In the genomic region with DNA sequence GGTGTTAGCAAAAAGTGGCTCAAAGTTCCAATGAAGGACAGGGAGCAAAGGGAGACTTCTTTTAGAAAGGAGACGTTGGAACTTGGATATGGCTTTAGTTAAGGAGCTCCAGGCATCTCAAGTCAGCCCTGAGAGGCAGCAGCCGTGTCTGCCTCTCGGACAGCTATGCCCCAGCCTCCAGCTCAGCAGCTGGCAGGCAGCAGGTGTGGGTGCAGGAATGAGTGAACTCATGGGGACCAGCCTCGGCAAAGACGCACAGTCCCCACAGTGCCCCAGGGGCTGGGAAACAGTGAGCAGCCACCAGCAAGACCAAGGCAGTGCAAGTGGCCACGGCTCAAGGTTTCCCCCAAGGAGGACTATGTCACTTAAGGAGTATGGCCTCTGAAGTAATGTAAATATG, we compare ENCODE assay signal across 1 cellular context.
TF ChIP-seq lines count a peak whose summit lies in the region.

No MANE protein-coding gene starts in this region.

TF ChIP-seq in IMR-90, 13 proteins besides CTCF, POLR2A, EP300 and RAD21 (continued from another document):
- TF ChIP-seq, protein P1, sequence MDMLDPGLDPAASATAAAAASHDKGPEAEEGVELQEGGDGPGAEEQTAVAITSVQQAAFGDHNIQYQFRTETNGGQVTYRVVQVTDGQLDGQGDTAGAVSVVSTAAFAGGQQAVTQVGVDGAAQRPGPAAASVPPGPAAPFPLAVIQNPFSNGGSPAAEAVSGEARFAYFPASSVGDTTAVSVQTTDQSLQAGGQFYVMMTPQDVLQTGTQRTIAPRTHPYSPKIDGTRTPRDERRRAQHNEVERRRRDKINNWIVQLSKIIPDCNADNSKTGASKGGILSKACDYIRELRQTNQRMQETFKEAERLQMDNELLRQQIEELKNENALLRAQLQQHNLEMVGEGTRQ (IDR thresholded peaks at IDR 0.05; ENCODE audit: low read depth, low read length) = no peak
- TF ChIP-seq RCOR1 (IDR thresholded peaks at IDR 0.05; ENCODE audit: insufficient replicate concordance, low read length) (no peak), SMC3 (IDR thresholded peaks at IDR 0.05; ENCODE audit: low read depth, low read length) (no peak), BHLHE40 (IDR thresholded peaks at IDR 0.05; ENCODE audit: low read depth, low read length) (no peak), NFE2L2 (IDR thresholded peaks at IDR 0.05; ENCODE audit: low read depth, low read length) (no peak), MAFK (IDR thresholded peaks at IDR 0.05; ENCODE audit: low read depth, low read length) (no peak), CHD1 (IDR thresholded peaks at IDR 0.05; ENCODE audit: low read depth, low read length) (no peak), MAZ (IDR thresholded peaks at IDR 0.05; ENCODE audit: borderline replicate concordance, low read depth, low read length) (no peak), FOS (IDR thresholded peaks at IDR 0.05; ENCODE audit: low read depth, low read length) (no peak), RFX5 (IDR thresholded peaks at IDR 0.05; ENCODE audit: low read depth, low read length) (no peak)
- TF ChIP-seq, protein P2, sequence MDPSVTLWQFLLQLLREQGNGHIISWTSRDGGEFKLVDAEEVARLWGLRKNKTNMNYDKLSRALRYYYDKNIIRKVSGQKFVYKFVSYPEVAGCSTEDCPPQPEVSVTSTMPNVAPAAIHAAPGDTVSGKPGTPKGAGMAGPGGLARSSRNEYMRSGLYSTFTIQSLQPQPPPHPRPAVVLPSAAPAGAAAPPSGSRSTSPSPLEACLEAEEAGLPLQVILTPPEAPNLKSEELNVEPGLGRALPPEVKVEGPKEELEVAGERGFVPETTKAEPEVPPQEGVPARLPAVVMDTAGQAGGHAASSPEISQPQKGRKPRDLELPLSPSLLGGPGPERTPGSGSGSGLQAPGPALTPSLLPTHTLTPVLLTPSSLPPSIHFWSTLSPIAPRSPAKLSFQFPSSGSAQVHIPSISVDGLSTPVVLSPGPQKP (IDR thresholded peaks at IDR 0.05; ENCODE audit: borderline replicate concordance, low read depth, low read length) = no peak
